Comparison of ENCODE assay signal across 19 cellular contexts in the genomic region with DNA sequence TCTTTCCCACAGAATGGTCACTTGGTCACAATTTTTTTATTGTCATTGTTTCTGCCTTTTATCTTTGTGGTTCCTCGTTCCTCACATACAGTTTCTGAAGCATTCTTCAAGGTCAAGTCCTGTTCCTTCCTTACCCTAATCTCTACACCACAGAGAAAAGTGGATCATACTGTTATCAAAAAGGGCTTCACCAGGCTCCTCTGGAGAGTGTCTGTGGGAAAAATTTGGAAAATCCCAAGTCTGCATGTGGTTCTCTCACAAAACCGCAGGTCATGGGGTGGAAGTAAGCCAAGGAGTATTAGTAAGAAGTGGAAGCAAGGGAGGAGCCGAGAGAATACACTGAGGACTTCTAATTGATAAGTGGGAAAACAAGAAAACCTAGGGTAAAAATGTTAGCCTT. TPM values are rescaled to one million over a fixed set of nuclear protein-coding genes. Genes with fewer than 3 reads are reported as not detected.
DNase-seq lines count a peak whose midpoint lies in the region; ATAC-seq, FAIRE-seq and TF ChIP-seq lines count a peak whose summit lies in the region.
"Had no signal": no experiment of that assay in that cellular context is flagged by ENCODE, and none has a peak within 500 bp of the region (broad histone marks: within the 10 kb centered on the region; RNA-seq: fewer than 3 reads in every experiment).

No MANE protein-coding gene starts in this region.

- no peaks in the 10 kb centered on the region for H3K9me1 ChIP-seq in IMR-90 (ENCODE audit: insufficient read depth, low read length)

- H2AK5ac ChIP-seq in IMR-90 (ENCODE audit: low read depth, low read length) = no peak overlapping the region

- peak; percentile 49 for DNase-seq in AG09319 (ENCODE audit: extremely low read depth, low read depth)
- peak; percentile 66 for DNase-seq in IMR-90
- DNase-seq in astrocyte (ENCODE audit: low read depth) = peak; percentile 95
- DNase-seq in glomerular visceral epithelial cell (ENCODE audit: extremely low spot score) = peak; percentile 74
- no peak for DNase-seq in Peyer's patch
- no peak for DNase-seq in kidney tubule cell (ENCODE audit: low spot score)
- no peak for DNase-seq in mesenteric fat pad (ENCODE audit: low spot score)
- DNase-seq: activated CD8-positive, alpha-beta memory T cell treated with anti-CD3 and anti-CD28 coated beads, Interleukin-2, amount 50 U/mL, for 4 hours; activated naive CD8-positive, alpha-beta T cell treated with anti-CD3 and anti-CD28 coated beads, Interleukin-2, amount 10 ng/mL, durations not matched to agents 7 days and 5 days; DND-41; KBM-7; kidney; NCI-H2029; NCI-H82; SHP77 treated with DMSO at 0.1 percent for 48 hours; stimulated activated CD4-positive, alpha-beta T cell treated with anti-CD3 and anti-CD28 coated beads, Interleukin-1b, Interleukin-23, amount 100 ng/mL, for 48 hours had no signal

- no peak overlapping the region for H2AK9ac ChIP-seq in IMR-90 (replicated peaks; ENCODE audit: low read depth, low read length, poor library complexity)

- peaks cover 2% of the 10 kb centered on the region for H3K36me3 Mint-ChIP-seq in astrocyte (ENCODE audit: low read depth, unreplicated experiment)
- H3K36me3 Mint-ChIP-seq: activated naive CD8-positive, alpha-beta T cell treated with anti-CD3 and anti-CD28 coated beads, Interleukin-2, amount 10 ng/mL, durations not matched to agents 7 days and 5 days had no signal

- no peak overlapping the region for H2BK5ac ChIP-seq in IMR-90 (ENCODE audit: low read depth, low read length, poor library complexity, severe bottlenecking)

- H3K27ac ChIP-seq in IMR-90 (ENCODE audit: insufficient read depth, low read length) (no peak overlapping the region), astrocyte (ENCODE audit: low read depth, low read length) (no peak overlapping the region), Peyer's patch (no peak overlapping the region)

- H3K14ac ChIP-seq in IMR-90 (replicated peaks; ENCODE audit: low read depth, low read length) = no peak overlapping the region

- no peak overlapping the region for H3K23ac ChIP-seq in IMR-90 (ENCODE audit: low read depth, low read length)

- TF ChIP-seq CTCF in AG09319 (IDR thresholded peaks at IDR 0.05; ENCODE audit: low read depth, low read length) (no peak), IMR-90 (conservative IDR thresholded peaks at IDR 0.05; ENCODE audit: low read depth, low read length) (no peak), astrocyte (IDR thresholded peaks at IDR 0.05; ENCODE audit: insufficient read depth, low read depth, low read length) (no peak), Peyer's patch (IDR thresholded peaks at IDR 0.05) (no peak)

- dilution Hi-C loops in IMR-90 (cut with HindIII; ENCODE audit: low sequenced_read_pairs, unreplicated experiment) = no loop called here

- ATAC-seq in IMR-90 (ENCODE audit: low read depth) (no peak), HG02970 (IDR thresholded peaks at IDR 0.05; ENCODE audit: low FRiP score, unreplicated experiment) (no peak)

- H3K9me3 ChIP-seq in IMR-90 (ENCODE audit: control insufficient read depth, insufficient read depth, low read length) = peaks cover 3% of the 10 kb centered on the region
- no peaks in the 10 kb centered on the region for H3K9me3 ChIP-seq in astrocyte (ENCODE audit: insufficient read depth, low read depth, low read length)
- H3K9me3 ChIP-seq in Peyer's patch = no peaks in the 10 kb centered on the region

- POLR2A ChIA-PET in IMR-90 (lab: Charles Lee; ENCODE audit: unreplicated experiment) = no interaction called here

- H3K79me2 ChIP-seq in astrocyte (ENCODE audit: insufficient read depth, low read length) = no peaks in the 10 kb centered on the region

- H4K8ac ChIP-seq in IMR-90 (ENCODE audit: low read depth in 2 of 2, low read length in 2 of 2) = no peak overlapping the region

- H3K27me3 ChIP-seq in IMR-90 (ENCODE audit: control insufficient read depth, insufficient read depth, low read length) (peaks cover 15% of the 10 kb centered on the region), astrocyte (ENCODE audit: insufficient read depth, low read length) (no peaks in the 10 kb centered on the region), Peyer's patch (no peaks in the 10 kb centered on the region)

- H3K27ac Mint-ChIP-seq in astrocyte (ENCODE audit: unreplicated experiment) = no peak overlapping the region
- H3K27ac Mint-ChIP-seq: activated naive CD8-positive, alpha-beta T cell treated with anti-CD3 and anti-CD28 coated beads, Interleukin-2, amount 10 ng/mL, durations not matched to agents 7 days and 5 days; dendritic cell treated with granulocyte-macrophage colony-stimulating factor and Interleukin-4, amounts not matched to agents 40 ng/mL and 50 ng/mL, for 4 days had no signal

- H2BK20ac ChIP-seq in IMR-90 (ENCODE audit: low read depth, low read length) = no peak overlapping the region

- no peak overlapping the region for H3K4ac ChIP-seq in IMR-90 (ENCODE audit: low read depth, low read length)

- H3K4me1 ChIP-seq in IMR-90 (ENCODE audit: control insufficient read depth, insufficient read depth, low read length) (no peaks in the 10 kb centered on the region), astrocyte (ENCODE audit: insufficient read depth, low read length) (peaks cover 5% of the 10 kb centered on the region), Peyer's patch (peaks cover 0 to 4% (median 0%) of the 10 kb centered on the region in 4 donors)

- no peak overlapping the region for H4K91ac ChIP-seq in IMR-90 (ENCODE audit: insufficient read depth, low read depth, low read length)

- H2AFZ ChIP-seq in IMR-90 (replicated peaks; ENCODE audit: low read length, poor library complexity) = no peak overlapping the region
- no peak overlapping the region for H2AFZ ChIP-seq in astrocyte (ENCODE audit: low read depth, low read length)

- peaks cover 8% of the 10 kb centered on the region for H3K9me3 Mint-ChIP-seq in astrocyte (ENCODE audit: unreplicated experiment)
- H3K9me3 Mint-ChIP-seq: activated naive CD8-positive, alpha-beta T cell treated with anti-CD3 and anti-CD28 coated beads, Interleukin-2, amount 10 ng/mL, durations not matched to agents 7 days and 5 days; dendritic cell treated with granulocyte-macrophage colony-stimulating factor and Interleukin-4, amounts not matched to agents 40 ng/mL and 50 ng/mL, for 4 days had no signal

- no peak overlapping the region for H2BK120ac ChIP-seq in IMR-90 (ENCODE audit: low read depth, low read length)

- no peak overlapping the region for H3K18ac ChIP-seq in IMR-90 (ENCODE audit: low read depth, low read length)

- TF ChIP-seq RAD21 in IMR-90 (IDR thresholded peaks at IDR 0.05; ENCODE audit: low read length) = no peak

- H3K36me3 ChIP-seq in IMR-90 (ENCODE audit: control insufficient read depth, insufficient read depth, low read length) (no peaks in the 10 kb centered on the region), astrocyte (ENCODE audit: insufficient read depth, low read length) (no peaks in the 10 kb centered on the region), Peyer's patch (no peaks in the 10 kb centered on the region)

- H3K56ac ChIP-seq in IMR-90 (ENCODE audit: extremely low read depth, insufficient read depth, low read length) = no peak overlapping the region

- no peak overlapping the region for H4K5ac ChIP-seq in IMR-90 (ENCODE audit: low read depth, low read length)

- TF ChIP-seq POLR2A in IMR-90 (IDR thresholded peaks at IDR 0.05; ENCODE audit: low read depth, low read length) = no peak
- TF ChIP-seq POLR2A in Peyer's patch (IDR thresholded peaks at IDR 0.05) = no peak

- peaks cover 2% of the 10 kb centered on the region for H3K27me3 Mint-ChIP-seq in astrocyte (ENCODE audit: low read depth, unreplicated experiment)

- H4K20me1 ChIP-seq in IMR-90 (ENCODE audit: insufficient read depth, low read length) (no peaks in the 10 kb centered on the region), astrocyte (ENCODE audit: insufficient read depth, low read length) (no peaks in the 10 kb centered on the region)

- no TSS peak for BruUV-seq in IMR-90 (replicated peaks; lab: Mats Ljungman, UMichigan)

- H3K4me3 ChIP-seq in IMR-90 (ENCODE audit: insufficient read depth, low read depth, low read length) (no peak overlapping the region), astrocyte (ENCODE audit: insufficient read depth, low read depth, low read length) (no peak overlapping the region), Peyer's patch (no peak overlapping the region)

- H3K9ac ChIP-seq in IMR-90 (ENCODE audit: low read depth, low read length) (no peak overlapping the region), astrocyte (ENCODE audit: low read length) (no peak overlapping the region)

- H3K4me1 Mint-ChIP-seq in astrocyte (ENCODE audit: low read depth, unreplicated experiment) = no peaks in the 10 kb centered on the region
- H3K4me1 Mint-ChIP-seq: activated naive CD8-positive, alpha-beta T cell treated with anti-CD3 and anti-CD28 coated beads, Interleukin-2, amount 10 ng/mL, durations not matched to agents 7 days and 5 days had no signal

- H3K4me2 ChIP-seq in IMR-90 (ENCODE audit: low read depth, low read length) (no peak overlapping the region), astrocyte (ENCODE audit: low read length) (no peak overlapping the region)

- in situ Hi-C loops in IMR-90 (cut with MboI; ENCODE audit: low sequenced_read_pairs) = no loop called here

- FAIRE-seq in astrocyte (lab: Jason Lieb, UNC) = no peak
- FAIRE-seq: frontal cortex, kidney had no signal

- CTCF ChIA-PET in IMR-90 (lab: Yijun Ruan, JAX) = no interaction called here

- intact Hi-C loops in IMR-90 (cut with micrococcal nuclease) = no loop called here

- no peak overlapping the region for H3K4me3 Mint-ChIP-seq in astrocyte (ENCODE audit: unreplicated experiment)
- H3K4me3 Mint-ChIP-seq: activated naive CD8-positive, alpha-beta T cell treated with anti-CD3 and anti-CD28 coated beads, Interleukin-2, amount 10 ng/mL, durations not matched to agents 7 days and 5 days; dendritic cell treated with granulocyte-macrophage colony-stimulating factor and Interleukin-4, amounts not matched to agents 40 ng/mL and 50 ng/mL, for 4 days had no signal

- 60% methylated on average over 1 of the region's 3 CpGs; no CpG with 5 or more reads in 1 of the 2 experiments for WGBS in IMR-90 (ENCODE audit: extremely low coverage in 2 of 2, insufficient read length in 1 of 2), 2 experiments

- no peak overlapping the region for H2BK15ac ChIP-seq in IMR-90 (ENCODE audit: low read depth, low read length)

- no peaks in the 10 kb centered on the region for H3K79me1 ChIP-seq in IMR-90 (ENCODE audit: low read depth in 1 of 2, low read length in 2 of 2)

RNA-seq across cellular contexts. Expression of a gene that starts 31.5 kb away (rescaled TPM):
- total RNA-seq in IMR-90 (2012; rRNA removed) (2.0 and 3.6 TPM in 2 replicates), astrocyte (2.7 and 3.1 TPM in 2 replicates), Peyer's patch (1 to 10 TPM; 1.1 to 3.3 (median 1.9) TPM), mesenteric fat pad (0.64 TPM)
- 0.92 and 1.3 TPM in 2 replicates for polyA plus RNA-seq in IMR-90 (2012; rRNA removed)
- polyA plus RNA-seq in IMR-90 (2012; cell fraction: cytosol; rRNA removed) = 0.14 and 0.27 TPM in 2 replicates
- polyA plus RNA-seq in IMR-90 (2012; cell fraction: nucleus; rRNA removed; ENCODE audit: low replicate concordance) = 0.05 and 0.52 TPM in 2 replicates

RNA-seq across cellular contexts. Expression of a gene that starts 31.9 kb away (rescaled TPM):
- total RNA-seq in IMR-90 (2012; rRNA removed) (under 0.01 TPM in 1 of 2 replicates, not detected in the other), astrocyte (0.22 and 0.34 TPM in 2 replicates), Peyer's patch (under 1 TPM in 2 of 4 donors, not detected in 2; 0.38 to 0.53 TPM), mesenteric fat pad (not detected)
- polyA plus RNA-seq in IMR-90 (2012; rRNA removed) = not detected in 2 replicates
- not detected in 2 replicates for polyA plus RNA-seq in IMR-90 (2012; cell fraction: cytosol; rRNA removed)
- not detected in 2 replicates for polyA plus RNA-seq in IMR-90 (2012; cell fraction: nucleus; rRNA removed; ENCODE audit: low replicate concordance)
- total RNA-seq: activated naive CD8-positive, alpha-beta T cell treated with anti-CD3 and anti-CD28 coated beads, Interleukin-2, amount 10 ng/mL, durations not matched to agents 7 days and 5 days had no signal

Comparison
In these comparisons a context has a peak if more than half of its experiments do, and no peak if none do; other contexts are left out.
1. DNase-seq: peak in AG09319 (single experiment), IMR-90 (single experiment), astrocyte (single experiment) and glomerular visceral epithelial cell (single experiment); none in Peyer's patch (0 of 3), kidney tubule cell (single experiment) and mesenteric fat pad (single experiment).